18 cellular contexts compared by ENCODE assay signal in genomic region chr3:194952882-194953281, GRCh38.
DNase-seq lines count a peak whose midpoint lies in the region; ATAC-seq lines count a peak whose summit lies in the region.
"Had no signal": no experiment of that assay in that cellular context is flagged by ENCODE, and none has a peak within 500 bp of the region (broad histone marks: within the 10 kb centered on the region; RNA-seq: fewer than 3 reads in every experiment).

No MANE protein-coding gene starts in this region.

- no peak overlapping the region for H3K27ac Mint-ChIP-seq in activated T-helper 17 cell treated with anti-CD3 and anti-CD28 coated beads, Interleukin-2, amount 50 U/mL, for 72 hours
- H3K27ac Mint-ChIP-seq: activated T-helper 1 cell treated with anti-CD3 and anti-CD28 coated beads, Interleukin-12 subunit alpha, Interleukin-12 subunit beta, Interleukin-2, Interleukin-4 antibody, amounts not matched to agents 30 ng/mL and 10 ng/mL and 1 ng/mL, durations not matched to agents 14 hours and 24 hours and 36 hours; naive thymus-derived CD4-positive, alpha-beta T cell had no signal

- peaks cover 12% of the 10 kb centered on the region for H3K27me3 Mint-ChIP-seq in activated T-helper 17 cell treated with anti-CD3 and anti-CD28 coated beads, Interleukin-2, amount 50 U/mL, for 72 hours
- H3K27me3 Mint-ChIP-seq: naive thymus-derived CD4-positive, alpha-beta T cell had no signal

- ATAC-seq in activated T-helper 17 cell treated with anti-CD3 and anti-CD28 coated beads, Interleukin-2, amount 50 U/mL, for 72 hours (replicated peaks) = no peak
- ATAC-seq in GM21423 (IDR thresholded peaks at IDR 0.05; ENCODE audit: unreplicated experiment) = no peak
- ATAC-seq: naive thymus-derived CD4-positive, alpha-beta T cell had no signal

- no peaks in the 10 kb centered on the region for H3K9me3 Mint-ChIP-seq in activated T-helper 17 cell treated with anti-CD3 and anti-CD28 coated beads, Interleukin-2, amount 50 U/mL, for 72 hours
- H3K9me3 Mint-ChIP-seq: activated T-helper 1 cell treated with anti-CD3 and anti-CD28 coated beads, Interleukin-12 subunit alpha, Interleukin-12 subunit beta, Interleukin-2, Interleukin-4 antibody, amounts not matched to agents 30 ng/mL and 10 ng/mL and 1 ng/mL, durations not matched to agents 14 hours and 24 hours and 36 hours had no signal

- peak; percentile 44 for DNase-seq in GDM1 (lab: John Stamatoyannopoulos, UW)
- DNase-seq in NCI-H2029 (lab: John Stamatoyannopoulos, UW) = peak; percentile 67
- DNase-seq in dermis microvascular lymphatic vessel endothelial cell (ENCODE audit: low read depth in 2 of 2) = peak; percentile 69 to 84
- DNase-seq in mesenteric fat pad (ENCODE audit: low spot score) = peak; percentile 39
- no peak for DNase-seq in hypothalamus (lab: John Stamatoyannopoulos, UW)
- DNase-seq in NCI-H1694 treated with DMSO at 0.1 percent for 48 hours (lab: John Stamatoyannopoulos, UW) = no peak
- DNase-seq: activated CD4-positive, alpha-beta T cell treated with anti-CD3 and anti-CD28 coated beads, Interleukin-2, amount 50 U/mL, for 48 hours; amniotic stem cell; hippocampal formation; naive thymus-derived CD4-positive, alpha-beta T cell; NCI-H1105 treated with DMSO at 0.1 percent for 48 hours; NCI-H526 treated with DMSO at 0.1 percent for 48 hours; RPMI8226; stimulated activated CD4-positive, alpha-beta T cell treated with anti-CD3 and anti-CD28 coated beads, Interleukin-4, amount 100 ng/mL, for 1 hour; tibial artery had no signal

- no peaks in the 10 kb centered on the region for H3K4me1 Mint-ChIP-seq in activated T-helper 17 cell treated with anti-CD3 and anti-CD28 coated beads, Interleukin-2, amount 50 U/mL, for 72 hours

- no peak overlapping the region for H3K4me3 Mint-ChIP-seq in activated T-helper 17 cell treated with anti-CD3 and anti-CD28 coated beads, Interleukin-2, amount 50 U/mL, for 72 hours
- H3K4me3 Mint-ChIP-seq: activated T-helper 1 cell treated with anti-CD3 and anti-CD28 coated beads, Interleukin-12 subunit alpha, Interleukin-12 subunit beta, Interleukin-2, Interleukin-4 antibody, amounts not matched to agents 30 ng/mL and 10 ng/mL and 1 ng/mL, durations not matched to agents 14 hours and 24 hours and 36 hours; naive thymus-derived CD4-positive, alpha-beta T cell had no signal

- H3K36me3 Mint-ChIP-seq in activated T-helper 17 cell treated with anti-CD3 and anti-CD28 coated beads, Interleukin-2, amount 50 U/mL, for 72 hours (ENCODE audit: low read depth) = no peaks in the 10 kb centered on the region
- H3K36me3 Mint-ChIP-seq: naive thymus-derived CD4-positive, alpha-beta T cell had no signal

Comparison
In these comparisons a context has a peak if more than half of its experiments do, and no peak if none do; other contexts are left out.
1. DNase-seq: peak in GDM1 (single experiment), NCI-H2029 (single experiment), dermis microvascular lymphatic vessel endothelial cell (2 of 2) and mesenteric fat pad (single experiment); none in hypothalamus (0 of 51) and NCI-H1694 treated with DMSO at 0.1 percent for 48 hours (single experiment).